Comparison of ENCODE assay signal across 9 cellular contexts in the genomic region with DNA sequence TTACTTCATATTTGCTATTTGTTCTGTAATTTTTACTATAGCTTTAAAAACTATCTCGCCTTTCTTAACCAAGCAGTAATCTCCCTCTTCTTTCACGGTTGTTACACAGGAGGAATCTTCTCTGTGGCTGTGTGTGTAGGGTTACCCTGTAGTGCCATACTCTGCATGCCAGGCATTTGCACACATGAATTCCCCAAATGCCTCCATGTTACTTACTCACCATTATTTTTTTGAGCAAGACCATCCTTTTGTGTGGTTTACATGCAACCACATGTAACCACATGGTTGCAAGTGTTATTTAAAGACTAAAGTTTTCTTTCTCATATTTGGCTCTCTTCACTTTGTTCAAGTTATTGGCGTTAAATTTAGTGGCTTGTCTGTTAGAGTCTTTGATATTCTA. TPM values are rescaled to one million over a fixed set of nuclear protein-coding genes. Genes with fewer than 3 reads are reported as not detected.
DNase-seq lines count a peak whose midpoint lies in the region; ATAC-seq lines count a peak whose summit lies in the region.
"Had no signal": no experiment of that assay in that cellular context is flagged by ENCODE, and none has a peak within 500 bp of the region (broad histone marks: within the 10 kb centered on the region; RNA-seq: fewer than 3 reads in every experiment).

No MANE protein-coding gene starts in this region.

- peak; percentile 94 for DNase-seq in kidney glomerular epithelial cell (lab: John Stamatoyannopoulos, UW)
- no peak for DNase-seq in T-helper 17 cell
- no peak for DNase-seq in activated effector memory CD4-positive, alpha-beta T cell treated with anti-CD3 and anti-CD28 coated beads, Interleukin-2, amount 50 U/mL, for 16 hours
- DNase-seq in Right ventricle myocardium inferior (ENCODE audit: missing footprints) = no peak

- peak; percentile 90 for ATAC-seq in GM18519 (IDR thresholded peaks at IDR 0.05; ENCODE audit: low FRiP score, unreplicated experiment)
- ATAC-seq in GM21723 (IDR thresholded peaks at IDR 0.05; ENCODE audit: unreplicated experiment) = peak; percentile 95
- ATAC-seq in HG03575 (IDR thresholded peaks at IDR 0.05; ENCODE audit: extremely low read depth, insufficient number of reproducible peaks, low FRiP score, unreplicated experiment) = peak; percentile 92
- ATAC-seq in T-helper 17 cell = no peak
- ATAC-seq in HG02970 (IDR thresholded peaks at IDR 0.05; ENCODE audit: low FRiP score, unreplicated experiment) = no peak
- ATAC-seq in Right ventricle myocardium inferior = no peak

- no peak overlapping the region for H3K4me3 Mint-ChIP-seq in T-helper 17 cell

- intact Hi-C loops in Right ventricle myocardium inferior (cut with DNase I) = no loop called here

- no peak overlapping the region for H3K27ac Mint-ChIP-seq in T-helper 17 cell

- no peaks in the 10 kb centered on the region for H3K27me3 Mint-ChIP-seq in T-helper 17 cell

- H3K9me3 ChIP-seq in T-helper 17 cell (ENCODE audit: control insufficient read depth, low read length, poor library complexity, severe bottlenecking) = no peaks in the 10 kb centered on the region

- peaks cover 7% of the 10 kb centered on the region for H3K4me1 Mint-ChIP-seq in T-helper 17 cell

- H3K36me3 Mint-ChIP-seq in T-helper 17 cell (ENCODE audit: low read depth) = peaks cover 8% of the 10 kb centered on the region

RNA-seq across cellular contexts. Expression of a gene that starts 45.5 kb away (rescaled TPM):
- total RNA-seq in T-helper 17 cell (10 to 100 TPM; 12.7 to 12.9 TPM), Right ventricle myocardium inferior (5.3 TPM)

RNA-seq across cellular contexts. Expression of a gene that starts 46.7 kb away (rescaled TPM):
- total RNA-seq in T-helper 17 cell = not detected
- total RNA-seq in Right ventricle myocardium inferior = 3.4 TPM
- total RNA-seq: fibroblast of lung had no signal

Comparison
In these comparisons a context has a peak if more than half of its experiments do, and no peak if none do; other contexts are left out.
1. ATAC-seq: peak in GM18519 (single experiment), GM21723 (single experiment) and HG03575 (single experiment); none in T-helper 17 cell (single experiment), HG02970 (single experiment) and Right ventricle myocardium inferior (single experiment).